ENCODE assay signal across 14 cellular contexts in genomic region chr15:72168131-72168825, GRCh38. TPM values are rescaled to one million over a fixed set of nuclear protein-coding genes. Genes with fewer than 3 reads are reported as not detected.
DNase-seq lines count a peak whose midpoint lies in the region; ATAC-seq and TF ChIP-seq lines count a peak whose summit lies in the region.
"Had no signal": no experiment of that assay in that cellular context is flagged by ENCODE, and none has a peak within 500 bp of the region (broad histone marks: within the 10 kb centered on the region; RNA-seq: fewer than 3 reads in every experiment).

No MANE protein-coding gene starts in this region.

- H3K36me3 Mint-ChIP-seq in activated CD4-positive, alpha-beta memory T cell treated with anti-CD3 and anti-CD28 coated beads, Interleukin-2, amount 10 ng/mL, durations not matched to agents 7 days and 5 days (ENCODE audit: low read depth): no peaks in the 10 kb centered on the region
- no peaks in the 10 kb centered on the region for H3K36me3 Mint-ChIP-seq in activated CD4-positive, alpha-beta memory T cell treated with anti-CD3 and anti-CD28 coated beads for 36 hours
- H3K36me3 Mint-ChIP-seq: brain had no signal

- intact Hi-C loops in activated CD4-positive, alpha-beta memory T cell treated with anti-CD3 and anti-CD28 coated beads for 36 hours (cut with micrococcal nuclease): no loop called here

- TF ChIP-seq CTCF in cardiac muscle cell (IDR thresholded peaks at IDR 0.05; ENCODE audit: low read depth, low read length): no peak

- DNase-seq in activated CD4-positive, alpha-beta memory T cell treated with anti-CD3 and anti-CD28 coated beads, Interleukin-2, amount 10 ng/mL, durations not matched to agents 7 days and 5 days: peak; percentile 31
- DNase-seq in activated CD4-positive, alpha-beta memory T cell treated with anti-CD3 and anti-CD28 coated beads for 36 hours: no peak
- peak; percentile 28 for DNase-seq in UCSD-AML1 (lab: John Stamatoyannopoulos, UW; ENCODE audit: unreplicated experiment)
- peak; percentile 25 to 70 for DNase-seq in cardiac muscle cell (ENCODE audit: low read depth in 1 of 2, low spot score in 1 of 2)
- DNase-seq in stimulated activated naive CD8-positive, alpha-beta T cell treated with anti-CD3 and anti-CD28 coated beads, Interleukin-15, amount 100 ng/mL, for 72 hours: no peak
- DNase-seq in NCI-H82 treated with DMSO at 0.1 percent for 48 hours (lab: John Stamatoyannopoulos, UW; ENCODE audit: unreplicated experiment): no peak
- DNase-seq: gastrocnemius medialis, mucosa of descending colon had no signal

- no peaks in the 10 kb centered on the region for H3K27me3 Mint-ChIP-seq in activated CD4-positive, alpha-beta memory T cell treated with anti-CD3 and anti-CD28 coated beads, Interleukin-2, amount 10 ng/mL, durations not matched to agents 7 days and 5 days
- H3K27me3 Mint-ChIP-seq in activated CD4-positive, alpha-beta memory T cell treated with anti-CD3 and anti-CD28 coated beads for 36 hours: peaks cover 2% of the 10 kb centered on the region
- peaks cover 26% of the 10 kb centered on the region for H3K27me3 Mint-ChIP-seq in stimulated activated naive CD8-positive, alpha-beta T cell treated with anti-CD3 and anti-CD28 coated beads, Interleukin-15, amount 100 ng/mL, for 72 hours

- ATAC-seq in stimulated activated naive CD8-positive, alpha-beta T cell treated with anti-CD3 and anti-CD28 coated beads, Interleukin-15, amount 100 ng/mL, for 72 hours: peak; percentile 72
- ATAC-seq in HG03342 (IDR thresholded peaks at IDR 0.05; ENCODE audit: unreplicated experiment): no peak
- no peak for ATAC-seq in GM21526 (IDR thresholded peaks at IDR 0.05; ENCODE audit: low FRiP score, unreplicated experiment)
- ATAC-seq: gastrocnemius medialis, mucosa of descending colon, Panc1 had no signal

- peaks cover 15% of the 10 kb centered on the region for H3K4me1 Mint-ChIP-seq in activated CD4-positive, alpha-beta memory T cell treated with anti-CD3 and anti-CD28 coated beads, Interleukin-2, amount 10 ng/mL, durations not matched to agents 7 days and 5 days
- H3K4me1 Mint-ChIP-seq in activated CD4-positive, alpha-beta memory T cell treated with anti-CD3 and anti-CD28 coated beads for 36 hours (ENCODE audit: low read depth): no peaks in the 10 kb centered on the region
- H3K4me1 Mint-ChIP-seq in stimulated activated naive CD8-positive, alpha-beta T cell treated with anti-CD3 and anti-CD28 coated beads, Interleukin-15, amount 100 ng/mL, for 72 hours: peaks cover 16% of the 10 kb centered on the region

- H3K4me3 ChIP-seq in cardiac muscle cell: no peak overlapping the region
- H3K4me3 ChIP-seq: gastrocnemius medialis, mucosa of descending colon had no signal

- POLR2A ChIA-PET in activated CD4-positive, alpha-beta memory T cell treated with anti-CD3 and anti-CD28 coated beads, Interleukin-2, amount 10 ng/mL, durations not matched to agents 7 days and 5 days (lab: Charles Lee): interaction anchor here (1.0 kb wide), 1 partner anchor 63 kb away, joined by 3 read pairs; the partner anchor contains the start of gene PKM
- POLR2A ChIA-PET in activated CD4-positive, alpha-beta memory T cell treated with anti-CD3 and anti-CD28 coated beads for 36 hours (lab: Charles Lee): no interaction called here

- no peak overlapping the region for H3K27ac ChIP-seq in cardiac muscle cell
- H3K27ac ChIP-seq: gastrocnemius medialis, KMS-11 had no signal

- no peaks in the 10 kb centered on the region for H3K27me3 ChIP-seq in cardiac muscle cell
- H3K27me3 ChIP-seq: gastrocnemius medialis had no signal

- no peak overlapping the region for H3K27ac Mint-ChIP-seq in activated CD4-positive, alpha-beta memory T cell treated with anti-CD3 and anti-CD28 coated beads, Interleukin-2, amount 10 ng/mL, durations not matched to agents 7 days and 5 days
- no peak overlapping the region for H3K27ac Mint-ChIP-seq in activated CD4-positive, alpha-beta memory T cell treated with anti-CD3 and anti-CD28 coated beads for 36 hours
- H3K27ac Mint-ChIP-seq in stimulated activated naive CD8-positive, alpha-beta T cell treated with anti-CD3 and anti-CD28 coated beads, Interleukin-15, amount 100 ng/mL, for 72 hours: peak overlapping the region in 1 of 2 donors; percentile 53

- peaks cover 6% of the 10 kb centered on the region for H3K4me1 ChIP-seq in cardiac muscle cell (ENCODE audit: low read depth)
- H3K4me1 ChIP-seq: gastrocnemius medialis had no signal

- no peaks in the 10 kb centered on the region for H3K36me3 ChIP-seq in cardiac muscle cell
- H3K36me3 ChIP-seq: gastrocnemius medialis had no signal

- CTCF ChIA-PET in activated CD4-positive, alpha-beta memory T cell treated with anti-CD3 and anti-CD28 coated beads, Interleukin-2, amount 10 ng/mL, durations not matched to agents 7 days and 5 days (lab: Charles Lee): interaction anchor here (1.0 to 3.5 kb wide), 2 partner anchors 12 to 387 kb away, joined by 4 to 12 read pairs; no protein-coding TSS in a partner anchor
- CTCF ChIA-PET in activated CD4-positive, alpha-beta memory T cell treated with anti-CD3 and anti-CD28 coated beads for 36 hours (lab: Charles Lee): no interaction called here

- H3K9me3 ChIP-seq in cardiac muscle cell (ENCODE audit: low read depth): no peaks in the 10 kb centered on the region
- H3K9me3 ChIP-seq: gastrocnemius medialis, mucosa of descending colon had no signal

- no peak overlapping the region for H3K4me3 Mint-ChIP-seq in activated CD4-positive, alpha-beta memory T cell treated with anti-CD3 and anti-CD28 coated beads, Interleukin-2, amount 10 ng/mL, durations not matched to agents 7 days and 5 days
- no peak overlapping the region for H3K4me3 Mint-ChIP-seq in activated CD4-positive, alpha-beta memory T cell treated with anti-CD3 and anti-CD28 coated beads for 36 hours
- H3K4me3 Mint-ChIP-seq in stimulated activated naive CD8-positive, alpha-beta T cell treated with anti-CD3 and anti-CD28 coated beads, Interleukin-15, amount 100 ng/mL, for 72 hours: no peak overlapping the region
- H3K4me3 Mint-ChIP-seq: brain had no signal

- H3K9me3 Mint-ChIP-seq in activated CD4-positive, alpha-beta memory T cell treated with anti-CD3 and anti-CD28 coated beads, Interleukin-2, amount 10 ng/mL, durations not matched to agents 7 days and 5 days: no peaks in the 10 kb centered on the region
- H3K9me3 Mint-ChIP-seq in activated CD4-positive, alpha-beta memory T cell treated with anti-CD3 and anti-CD28 coated beads for 36 hours: no peaks in the 10 kb centered on the region
- no peaks in the 10 kb centered on the region for H3K9me3 Mint-ChIP-seq in stimulated activated naive CD8-positive, alpha-beta T cell treated with anti-CD3 and anti-CD28 coated beads, Interleukin-15, amount 100 ng/mL, for 72 hours
- H3K9me3 Mint-ChIP-seq: brain had no signal

RNA-seq across cellular contexts. Expression of gene GRAMD2A, which starts 29.3 kb away (rescaled TPM):
- not detected for total RNA-seq in activated CD4-positive, alpha-beta memory T cell treated with anti-CD3 and anti-CD28 coated beads, Interleukin-2, amount 10 ng/mL, durations not matched to agents 7 days and 5 days
- not detected for total RNA-seq in activated CD4-positive, alpha-beta memory T cell treated with anti-CD3 and anti-CD28 coated beads for 36 hours
- total RNA-seq in cardiac muscle cell: 0.24 and 0.67 TPM in 2 replicates
- not detected in 2 replicates for polyA plus RNA-seq in cardiac muscle cell
- total RNA-seq: activated CD8-positive, alpha-beta memory T cell treated with anti-CD3 and anti-CD28 coated beads for 36 hours; gastrocnemius medialis had no signal

RNA-seq across cellular contexts. Expression of gene SENP8, which starts 50.1 kb away (rescaled TPM):
- total RNA-seq in activated CD4-positive, alpha-beta memory T cell treated with anti-CD3 and anti-CD28 coated beads, Interleukin-2, amount 10 ng/mL, durations not matched to agents 7 days and 5 days: 1 to 10 TPM in 1 of 2 experiments, under 1 TPM in 1; 0.73 to 1.4 TPM
- total RNA-seq in activated CD4-positive, alpha-beta memory T cell treated with anti-CD3 and anti-CD28 coated beads for 36 hours: 1 to 10 TPM; 2.5 TPM
- total RNA-seq in cardiac muscle cell: 4.2 and 4.6 TPM in 2 replicates
- 11.0 and 14.3 TPM in 2 replicates for polyA plus RNA-seq in cardiac muscle cell

RNA-seq across cellular contexts. Expression of gene MYO9A, which starts 50.3 kb away (rescaled TPM):
- total RNA-seq in activated CD4-positive, alpha-beta memory T cell treated with anti-CD3 and anti-CD28 coated beads, Interleukin-2, amount 10 ng/mL, durations not matched to agents 7 days and 5 days: 10 to 100 TPM; 18.6 to 22.2 TPM
- total RNA-seq in activated CD4-positive, alpha-beta memory T cell treated with anti-CD3 and anti-CD28 coated beads for 36 hours: 10 to 100 TPM; 18.3 to 20.2 TPM
- total RNA-seq in cardiac muscle cell: 20.3 and 32.0 TPM in 2 replicates
- 22.8 and 25.4 TPM in 2 replicates for polyA plus RNA-seq in cardiac muscle cell

Comparison
In these comparisons a context has a peak if more than half of its experiments do, and no peak if none do; other contexts are left out.
1. DNase-seq: peak in activated CD4-positive, alpha-beta memory T cell treated with anti-CD3 and anti-CD28 coated beads, Interleukin-2, amount 10 ng/mL, durations not matched to agents 7 days and 5 days (single experiment), UCSD-AML1 (single experiment) and cardiac muscle cell (2 of 2); none in activated CD4-positive, alpha-beta memory T cell treated with anti-CD3 and anti-CD28 coated beads for 36 hours (single experiment), stimulated activated naive CD8-positive, alpha-beta T cell treated with anti-CD3 and anti-CD28 coated beads, Interleukin-15, amount 100 ng/mL, for 72 hours (0 of 2) and NCI-H82 treated with DMSO at 0.1 percent for 48 hours (single experiment).